ENCODE assay signal across 2 cellular contexts in the genomic region with DNA sequence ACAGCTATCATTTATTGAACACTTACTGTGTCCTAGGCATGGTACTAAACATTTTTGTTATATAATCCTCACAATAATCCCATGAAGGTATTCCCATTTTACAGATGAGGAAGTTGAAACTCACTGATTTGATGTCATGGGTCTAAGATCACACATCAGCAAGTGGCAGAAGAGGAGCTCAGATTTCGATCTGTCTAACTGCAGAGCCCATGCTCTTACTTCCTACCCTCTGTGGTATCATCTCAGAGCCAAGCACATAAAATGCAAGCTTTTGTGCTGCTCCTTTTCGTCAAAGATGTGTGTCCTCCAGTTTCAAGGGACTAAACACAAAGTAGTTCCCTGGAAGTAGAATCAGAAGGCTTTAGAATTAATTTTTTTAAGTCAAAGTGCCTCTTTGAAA.
TF ChIP-seq lines count a peak whose summit lies in the region.

No MANE protein-coding gene starts in this region.

TF ChIP-seq in H1, 55 proteins besides CTCF, POLR2A, EP300 and RAD21:
- TF ChIP-seq PHF8 (conservative IDR thresholded peaks at IDR 0.05; ENCODE audit: low read depth, low read length) (no peak), SUZ12 (IDR thresholded peaks at IDR 0.05; ENCODE audit: low read length) (no peak), HDAC2 (IDR thresholded peaks at IDR 0.05; ENCODE audit: borderline replicate concordance in 1 of 2, low read depth in 2 of 2, low read length in 2 of 2) (no peak), SP2 (IDR thresholded peaks at IDR 0.05; ENCODE audit: low read length) (no peak)
TF ChIP-seq in H1: peak in this region for 0.

TF ChIP-seq in GM23338, 12 proteins besides CTCF, POLR2A, EP300 and RAD21:
- TF ChIP-seq CREB1 (CRISPR knock-in tag; IDR thresholded peaks at IDR 0.05; ENCODE audit: low read depth) (no peak), ZNF114 (CRISPR knock-in tag; IDR thresholded peaks at IDR 0.05) (no peak), POLR2AphosphoS5 (IDR thresholded peaks at IDR 0.05; ENCODE audit: low read depth) (no peak), ZNF331 (CRISPR knock-in tag; IDR thresholded peaks at IDR 0.05; ENCODE audit: low read depth) (no peak), ETS1 (IDR thresholded peaks at IDR 0.05) (no peak), JUNB (IDR thresholded peaks at IDR 0.05; ENCODE audit: unreplicated experiment) (no peak), EZH2 (IDR thresholded peaks at IDR 0.05; ENCODE audit: low read depth, unreplicated experiment) (no peak), EZH2phosphoT487 (IDR thresholded peaks at IDR 0.05; ENCODE audit: unreplicated experiment) (no peak), STAT1 (IDR thresholded peaks at IDR 0.05; ENCODE audit: unreplicated experiment) (no peak), NANOG (IDR thresholded peaks at IDR 0.05; ENCODE audit: borderline replicate concordance) (no peak)
- TF ChIP-seq, protein P1, sequence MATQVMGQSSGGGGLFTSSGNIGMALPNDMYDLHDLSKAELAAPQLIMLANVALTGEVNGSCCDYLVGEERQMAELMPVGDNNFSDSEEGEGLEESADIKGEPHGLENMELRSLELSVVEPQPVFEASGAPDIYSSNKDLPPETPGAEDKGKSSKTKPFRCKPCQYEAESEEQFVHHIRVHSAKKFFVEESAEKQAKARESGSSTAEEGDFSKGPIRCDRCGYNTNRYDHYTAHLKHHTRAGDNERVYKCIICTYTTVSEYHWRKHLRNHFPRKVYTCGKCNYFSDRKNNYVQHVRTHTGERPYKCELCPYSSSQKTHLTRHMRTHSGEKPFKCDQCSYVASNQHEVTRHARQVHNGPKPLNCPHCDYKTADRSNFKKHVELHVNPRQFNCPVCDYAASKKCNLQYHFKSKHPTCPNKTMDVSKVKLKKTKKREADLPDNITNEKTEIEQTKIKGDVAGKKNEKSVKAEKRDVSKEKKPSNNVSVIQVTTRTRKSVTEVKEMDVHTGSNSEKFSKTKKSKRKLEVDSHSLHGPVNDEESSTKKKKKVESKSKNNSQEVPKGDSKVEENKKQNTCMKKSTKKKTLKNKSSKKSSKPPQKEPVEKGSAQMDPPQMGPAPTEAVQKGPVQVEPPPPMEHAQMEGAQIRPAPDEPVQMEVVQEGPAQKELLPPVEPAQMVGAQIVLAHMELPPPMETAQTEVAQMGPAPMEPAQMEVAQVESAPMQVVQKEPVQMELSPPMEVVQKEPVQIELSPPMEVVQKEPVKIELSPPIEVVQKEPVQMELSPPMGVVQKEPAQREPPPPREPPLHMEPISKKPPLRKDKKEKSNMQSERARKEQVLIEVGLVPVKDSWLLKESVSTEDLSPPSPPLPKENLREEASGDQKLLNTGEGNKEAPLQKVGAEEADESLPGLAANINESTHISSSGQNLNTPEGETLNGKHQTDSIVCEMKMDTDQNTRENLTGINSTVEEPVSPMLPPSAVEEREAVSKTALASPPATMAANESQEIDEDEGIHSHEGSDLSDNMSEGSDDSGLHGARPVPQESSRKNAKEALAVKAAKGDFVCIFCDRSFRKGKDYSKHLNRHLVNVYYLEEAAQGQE (IDR thresholded peaks at IDR 0.05; ENCODE audit: unreplicated experiment) = no peak
- TF ChIP-seq, protein P2, sequence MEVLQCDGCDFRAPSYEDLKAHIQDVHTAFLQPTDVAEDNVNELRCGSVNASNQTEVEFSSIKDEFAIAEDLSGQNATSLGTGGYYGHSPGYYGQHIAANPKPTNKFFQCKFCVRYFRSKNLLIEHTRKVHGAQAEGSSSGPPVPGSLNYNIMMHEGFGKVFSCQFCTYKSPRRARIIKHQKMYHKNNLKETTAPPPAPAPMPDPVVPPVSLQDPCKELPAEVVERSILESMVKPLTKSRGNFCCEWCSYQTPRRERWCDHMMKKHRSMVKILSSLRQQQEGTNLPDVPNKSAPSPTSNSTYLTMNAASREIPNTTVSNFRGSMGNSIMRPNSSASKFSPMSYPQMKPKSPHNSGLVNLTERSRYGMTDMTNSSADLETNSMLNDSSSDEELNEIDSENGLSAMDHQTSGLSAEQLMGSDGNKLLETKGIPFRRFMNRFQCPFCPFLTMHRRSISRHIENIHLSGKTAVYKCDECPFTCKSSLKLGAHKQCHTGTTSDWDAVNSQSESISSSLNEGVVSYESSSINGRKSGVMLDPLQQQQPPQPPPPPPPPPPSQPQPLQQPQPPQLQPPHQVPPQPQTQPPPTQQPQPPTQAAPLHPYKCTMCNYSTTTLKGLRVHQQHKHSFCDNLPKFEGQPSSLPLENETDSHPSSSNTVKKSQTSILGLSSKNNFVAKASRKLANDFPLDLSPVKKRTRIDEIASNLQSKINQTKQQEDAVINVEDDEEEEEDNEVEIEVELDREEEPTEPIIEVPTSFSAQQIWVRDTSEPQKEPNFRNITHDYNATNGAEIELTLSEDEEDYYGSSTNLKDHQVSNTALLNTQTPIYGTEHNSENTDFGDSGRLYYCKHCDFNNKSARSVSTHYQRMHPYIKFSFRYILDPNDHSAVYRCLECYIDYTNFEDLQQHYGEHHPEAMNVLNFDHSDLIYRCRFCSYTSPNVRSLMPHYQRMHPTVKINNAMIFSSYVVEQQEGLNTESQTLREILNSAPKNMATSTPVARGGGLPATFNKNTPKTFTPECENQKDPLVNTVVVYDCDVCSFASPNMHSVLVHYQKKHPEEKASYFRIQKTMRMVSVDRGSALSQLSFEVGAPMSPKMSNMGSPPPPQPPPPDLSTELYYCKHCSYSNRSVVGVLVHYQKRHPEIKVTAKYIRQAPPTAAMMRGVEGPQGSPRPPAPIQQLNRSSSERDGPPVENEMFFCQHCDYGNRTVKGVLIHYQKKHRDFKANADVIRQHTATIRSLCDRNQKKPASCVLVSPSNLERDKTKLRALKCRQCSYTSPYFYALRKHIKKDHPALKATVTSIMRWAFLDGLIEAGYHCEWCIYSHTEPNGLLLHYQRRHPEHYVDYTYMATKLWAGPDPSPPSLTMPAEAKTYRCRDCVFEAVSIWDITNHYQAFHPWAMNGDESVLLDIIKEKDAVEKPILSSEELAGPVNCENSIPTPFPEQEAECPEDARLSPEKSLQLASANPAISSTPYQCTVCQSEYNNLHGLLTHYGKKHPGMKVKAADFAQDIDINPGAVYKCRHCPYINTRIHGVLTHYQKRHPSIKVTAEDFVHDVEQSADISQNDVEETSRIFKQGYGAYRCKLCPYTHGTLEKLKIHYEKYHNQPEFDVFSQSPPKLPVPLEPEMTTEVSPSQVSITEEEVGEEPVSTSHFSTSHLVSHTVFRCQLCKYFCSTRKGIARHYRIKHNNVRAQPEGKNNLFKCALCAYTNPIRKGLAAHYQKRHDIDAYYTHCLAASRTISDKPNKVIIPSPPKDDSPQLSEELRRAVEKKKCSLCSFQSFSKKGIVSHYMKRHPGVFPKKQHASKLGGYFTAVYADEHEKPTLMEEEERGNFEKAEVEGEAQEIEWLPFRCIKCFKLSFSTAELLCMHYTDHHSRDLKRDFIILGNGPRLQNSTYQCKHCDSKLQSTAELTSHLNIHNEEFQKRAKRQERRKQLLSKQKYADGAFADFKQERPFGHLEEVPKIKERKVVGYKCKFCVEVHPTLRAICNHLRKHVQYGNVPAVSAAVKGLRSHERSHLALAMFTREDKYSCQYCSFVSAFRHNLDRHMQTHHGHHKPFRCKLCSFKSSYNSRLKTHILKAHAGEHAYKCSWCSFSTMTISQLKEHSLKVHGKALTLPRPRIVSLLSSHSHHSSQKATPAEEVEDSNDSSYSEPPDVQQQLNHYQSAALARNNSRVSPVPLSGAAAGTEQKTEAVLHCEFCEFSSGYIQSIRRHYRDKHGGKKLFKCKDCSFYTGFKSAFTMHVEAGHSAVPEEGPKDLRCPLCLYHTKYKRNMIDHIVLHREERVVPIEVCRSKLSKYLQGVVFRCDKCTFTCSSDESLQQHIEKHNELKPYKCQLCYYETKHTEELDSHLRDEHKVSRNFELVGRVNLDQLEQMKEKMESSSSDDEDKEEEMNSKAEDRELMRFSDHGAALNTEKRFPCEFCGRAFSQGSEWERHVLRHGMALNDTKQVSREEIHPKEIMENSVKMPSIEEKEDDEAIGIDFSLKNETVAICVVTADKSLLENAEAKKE (CRISPR knock-in tag; IDR thresholded peaks at IDR 0.05) = no peak
